9 cellular contexts compared by ENCODE assay signal in genomic region chr7:128280451-128280850, GRCh38. TPM values are rescaled to one million over a fixed set of nuclear protein-coding genes. Genes with fewer than 3 reads are reported as not detected.
"Had no signal": no experiment of that assay in that cellular context is flagged by ENCODE, and none has a peak within 500 bp of the region (broad histone marks: within the 10 kb centered on the region; RNA-seq: fewer than 3 reads in every experiment).

No MANE protein-coding gene starts in this region.

RNA-seq across cellular contexts. Expression of gene LEP, which starts 39.4 kb away (rescaled TPM):
- total RNA-seq: natural killer cell treated with Interleukin-12 subunit alpha and Interleukin-12 subunit beta and Interleukin-15 and Interleukin-18, amount 100 ng/mL, for 72 hours; neural crest cell; osteocyte; prostate gland; pulmonary artery endothelial cell; smooth muscle cell; upper lobe of right lung; urinary bladder; uterus had no signal
- polyA plus RNA-seq: smooth muscle cell had no signal
